Comparison of ENCODE assay signal across 11 cellular contexts in the genomic region with DNA sequence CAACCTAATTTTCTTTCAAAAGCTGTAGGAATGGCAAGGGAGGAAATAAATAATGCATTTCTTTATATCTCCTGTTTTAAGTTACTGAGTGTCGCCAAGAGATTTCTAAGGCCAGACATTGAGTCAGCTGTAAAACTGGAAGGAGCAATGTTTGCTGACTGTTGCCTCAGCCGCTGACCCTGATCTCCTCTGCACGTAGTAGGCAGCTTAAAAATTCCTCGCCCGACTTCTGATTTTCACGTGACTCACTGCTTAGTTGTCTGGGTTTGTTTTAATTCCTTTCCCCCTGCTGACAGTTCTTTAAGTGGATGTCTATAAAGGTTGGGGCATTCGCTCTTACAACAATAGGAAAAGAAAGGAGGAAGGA.
DNase-seq lines count a peak whose midpoint lies in the region; ATAC-seq and TF ChIP-seq lines count a peak whose summit lies in the region.
"Had no signal": no experiment of that assay in that cellular context is flagged by ENCODE, and none has a peak within 500 bp of the region (broad histone marks: within the 10 kb centered on the region; RNA-seq: fewer than 3 reads in every experiment).

No MANE protein-coding gene starts in this region.

- H3K27me3 Mint-ChIP-seq in Calu3 (ENCODE audit: unreplicated experiment) (no peaks in the 10 kb centered on the region), WTC11 (ENCODE audit: low read depth) (no peaks in the 10 kb centered on the region)
- H3K27me3 Mint-ChIP-seq: CD4-positive, alpha-beta T cell had no signal

- H3K27ac Mint-ChIP-seq in Calu3 (ENCODE audit: unreplicated experiment) (peak overlapping the region; percentile 2), WTC11 (no peak overlapping the region)
- H3K27ac Mint-ChIP-seq: CD4-positive, alpha-beta T cell had no signal

- BruUV-seq in Calu3 (replicated peaks; lab: Mats Ljungman, UMichigan), result no TSS peak

- CTCF ChIA-PET in Calu3 (lab: Charles Lee) (no interaction called here), WTC11 (lab: Charles Lee) (no interaction called here)

- POLR2A ChIA-PET in WTC11 (lab: Charles Lee), result no interaction called here

- H3K4me3 Mint-ChIP-seq in Calu3 (ENCODE audit: low read depth, unreplicated experiment) (no peak overlapping the region), WTC11 (no peak overlapping the region)
- H3K4me3 Mint-ChIP-seq: CD4-positive, alpha-beta T cell had no signal

- no peak for ATAC-seq in WTC11

- no peaks in the 10 kb centered on the region for H3K9me3 Mint-ChIP-seq in Calu3 (ENCODE audit: low read depth, unreplicated experiment)
- H3K9me3 Mint-ChIP-seq in WTC11, result peaks cover 2% of the 10 kb centered on the region; the same call in 1 of the 2 replicates
- H3K9me3 Mint-ChIP-seq: CD4-positive, alpha-beta T cell had no signal

- peaks cover 32% of the 10 kb centered on the region for H3K4me1 Mint-ChIP-seq in Calu3 (ENCODE audit: low read depth, unreplicated experiment)
- H3K4me1 Mint-ChIP-seq in WTC11, result peaks cover 22% of the 10 kb centered on the region

- H3K36me3 Mint-ChIP-seq in Calu3 (ENCODE audit: insufficient read depth, unreplicated experiment) (no peaks in the 10 kb centered on the region), WTC11 (no peaks in the 10 kb centered on the region)

- TF ChIP-seq CTCF in Calu3 (IDR thresholded peaks at IDR 0.05; ENCODE audit: unreplicated experiment), result no peak
- no peak for TF ChIP-seq CTCF in WTC11 (IDR thresholded peaks at IDR 0.05)

- DNase-seq in Calu3, result no peak
- no peak for DNase-seq in WTC11 (ENCODE audit: low spot score)
- peak; percentile 9 for DNase-seq in kidney tubule cell (ENCODE audit: low spot score)
- DNase-seq in NK-92 treated with Interleukin-12 subunit alpha and Interleukin-12 subunit beta, amount 100 ng/mL, for 24 hours (lab: John Stamatoyannopoulos, UW), result no peak
- DNase-seq in LoVo (ENCODE audit: low spot score), result no peak
- DNase-seq in stimulated activated CD4-positive, alpha-beta T cell treated with anti-CD3 and anti-CD28 coated beads, Interleukin-12 subunit alpha, Interleukin-12 subunit beta, amount 100 ng/mL, for 4 hours, result no peak
- no peak for DNase-seq in GM03348 (ENCODE audit: low spot score)
- DNase-seq: AML-193; CD4-positive, alpha-beta T cell; DMS79 treated with DMSO at 0.1 percent for 48 hours; EL had no signal

- intact Hi-C loops in Calu3 (cut with micrococcal nuclease; ENCODE audit: unreplicated experiment), result no loop called here

TF ChIP-seq in WTC11, 78 proteins besides CTCF, POLR2A, EP300 and RAD21:
- TF ChIP-seq GABPB1 (CRISPR knock-in tag; IDR thresholded peaks at IDR 0.05), result peak; percentile 84
- no peak for TF ChIP-seq TP53 (CRISPR knock-in tag; IDR thresholded peaks at IDR 0.05)
TF ChIP-seq in WTC11: peak in this region for 1.
